ENCODE assay signal across 1 cellular context in the genomic region with DNA sequence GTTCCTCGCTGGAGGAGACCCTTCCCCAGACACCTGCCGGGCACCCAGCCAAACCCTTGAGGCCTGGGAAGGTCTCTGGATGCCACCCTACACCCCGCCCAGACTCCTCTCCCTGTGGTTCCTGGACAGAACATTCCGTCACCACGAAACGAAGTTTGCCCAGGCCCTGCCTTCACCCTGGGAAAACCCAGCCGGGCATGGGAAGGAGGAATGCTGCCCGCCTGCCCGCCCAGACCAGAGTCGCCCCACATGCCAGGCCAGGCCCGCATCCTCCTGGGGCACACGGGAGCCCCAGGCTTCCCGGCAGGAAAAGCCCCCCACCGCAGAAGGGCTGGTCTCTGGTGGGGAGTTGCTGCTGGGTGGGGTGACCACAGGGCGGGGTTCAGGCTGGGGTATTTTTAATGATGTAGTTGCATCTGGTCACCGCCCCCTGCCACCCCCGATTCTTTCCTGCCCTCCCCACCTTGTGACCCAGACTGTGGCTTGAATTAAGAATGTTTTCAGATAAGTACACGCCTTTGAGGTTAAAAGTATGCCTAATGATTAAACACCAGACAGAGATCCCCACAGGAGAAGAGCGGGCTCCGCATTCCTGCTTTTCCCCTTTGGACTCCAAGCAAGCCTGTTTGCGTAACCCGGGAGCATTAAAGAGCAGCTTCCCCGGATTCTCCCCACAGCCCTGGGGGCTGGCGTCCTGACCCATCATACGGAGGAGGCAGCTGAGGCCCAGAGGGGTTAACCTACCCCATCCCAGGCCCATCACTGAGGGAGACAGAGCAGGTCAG.
TF ChIP-seq lines count a peak whose summit lies in the region.

No MANE protein-coding gene starts in this region.

TF ChIP-seq in HepG2, 621 proteins besides CTCF, POLR2A, EP300 and RAD21 (continued from another document and continues in another):
- TF ChIP-seq, protein P1, sequence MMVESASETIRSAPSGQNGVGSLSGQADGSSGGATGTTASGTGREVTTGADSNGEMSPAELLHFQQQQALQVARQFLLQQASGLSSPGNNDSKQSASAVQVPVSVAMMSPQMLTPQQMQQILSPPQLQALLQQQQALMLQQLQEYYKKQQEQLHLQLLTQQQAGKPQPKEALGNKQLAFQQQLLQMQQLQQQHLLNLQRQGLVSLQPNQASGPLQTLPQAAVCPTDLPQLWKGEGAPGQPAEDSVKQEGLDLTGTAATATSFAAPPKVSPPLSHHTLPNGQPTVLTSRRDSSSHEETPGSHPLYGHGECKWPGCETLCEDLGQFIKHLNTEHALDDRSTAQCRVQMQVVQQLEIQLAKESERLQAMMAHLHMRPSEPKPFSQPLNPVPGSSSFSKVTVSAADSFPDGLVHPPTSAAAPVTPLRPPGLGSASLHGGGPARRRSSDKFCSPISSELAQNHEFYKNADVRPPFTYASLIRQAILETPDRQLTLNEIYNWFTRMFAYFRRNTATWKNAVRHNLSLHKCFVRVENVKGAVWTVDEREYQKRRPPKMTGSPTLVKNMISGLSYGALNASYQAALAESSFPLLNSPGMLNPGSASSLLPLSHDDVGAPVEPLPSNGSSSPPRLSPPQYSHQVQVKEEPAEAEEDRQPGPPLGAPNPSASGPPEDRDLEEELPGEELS (CRISPR knock-in tag; IDR thresholded peaks at IDR 0.05), result peak; percentile 37; the same call in 1 of the 2 replicates
- TF ChIP-seq ISX (CRISPR knock-in tag; conservative IDR thresholded peaks at IDR 0.05) (no peak), ZFP36 (IDR thresholded peaks at IDR 0.05; ENCODE audit: borderline replicate concordance, low read depth, low read length, partially characterized antibody) (no peak), RCOR2 (CRISPR knock-in tag; IDR thresholded peaks at IDR 0.05) (peak; percentile 26; the same call in 1 of the 2 replicates), ZNF292 (CRISPR knock-in tag; IDR thresholded peaks at IDR 0.05; ENCODE audit: borderline replicate concordance, low read depth) (peak; percentile 38; the same call in 1 of the 2 replicates), ZMYM2 (CRISPR knock-in tag; IDR thresholded peaks at IDR 0.05) (0 out of 2 replicates have a peak, but pooled peaks have one; percentile 31), ISL2 (CRISPR knock-in tag; IDR thresholded peaks at IDR 0.05) (peak; percentile 70), HES4 (CRISPR knock-in tag; IDR thresholded peaks at IDR 0.05; ENCODE audit: borderline replicate concordance) (no peak), POLR2G (IDR thresholded peaks at IDR 0.05; ENCODE audit: low read depth, low read length) (peak; percentile 60), GFI1 (CRISPR knock-in tag; IDR thresholded peaks at IDR 0.05; ENCODE audit: borderline replicate concordance) (peak; percentile 57; the same call in 1 of the 2 replicates), BCL6 (CRISPR knock-in tag; IDR thresholded peaks at IDR 0.05) (peak; percentile 74), SOX13 (IDR thresholded peaks at IDR 0.05) (no peak), SOX13 (CRISPR knock-in tag; conservative IDR thresholded peaks at IDR 0.05 in 1 of 2, IDR thresholded peaks at IDR 0.05 in 1 of 2) (peak in 1 of 2 experiments; percentile 42; a peak in 1 of 4 replicates), SIN3A (IDR thresholded peaks at IDR 0.05; ENCODE audit: borderline replicate concordance, low read depth, low read length) (no peak), ZNF264 (CRISPR knock-in tag; IDR thresholded peaks at IDR 0.05) (peak; percentile 72; the same call in 1 of the 2 replicates), ZNF251 (CRISPR knock-in tag; IDR thresholded peaks at IDR 0.05) (no peak), NCOA2 (CRISPR knock-in tag; IDR thresholded peaks at IDR 0.05) (peak; percentile 52; the same call in 1 of the 2 replicates)
- TF ChIP-seq, protein P2, sequence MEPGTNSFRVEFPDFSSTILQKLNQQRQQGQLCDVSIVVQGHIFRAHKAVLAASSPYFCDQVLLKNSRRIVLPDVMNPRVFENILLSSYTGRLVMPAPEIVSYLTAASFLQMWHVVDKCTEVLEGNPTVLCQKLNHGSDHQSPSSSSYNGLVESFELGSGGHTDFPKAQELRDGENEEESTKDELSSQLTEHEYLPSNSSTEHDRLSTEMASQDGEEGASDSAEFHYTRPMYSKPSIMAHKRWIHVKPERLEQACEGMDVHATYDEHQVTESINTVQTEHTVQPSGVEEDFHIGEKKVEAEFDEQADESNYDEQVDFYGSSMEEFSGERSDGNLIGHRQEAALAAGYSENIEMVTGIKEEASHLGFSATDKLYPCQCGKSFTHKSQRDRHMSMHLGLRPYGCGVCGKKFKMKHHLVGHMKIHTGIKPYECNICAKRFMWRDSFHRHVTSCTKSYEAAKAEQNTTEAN (CRISPR knock-in tag; conservative IDR thresholded peaks at IDR 0.05), result 0 out of 2 replicates have a peak, but pooled peaks have one; percentile 41
- TF ChIP-seq, protein P3, sequence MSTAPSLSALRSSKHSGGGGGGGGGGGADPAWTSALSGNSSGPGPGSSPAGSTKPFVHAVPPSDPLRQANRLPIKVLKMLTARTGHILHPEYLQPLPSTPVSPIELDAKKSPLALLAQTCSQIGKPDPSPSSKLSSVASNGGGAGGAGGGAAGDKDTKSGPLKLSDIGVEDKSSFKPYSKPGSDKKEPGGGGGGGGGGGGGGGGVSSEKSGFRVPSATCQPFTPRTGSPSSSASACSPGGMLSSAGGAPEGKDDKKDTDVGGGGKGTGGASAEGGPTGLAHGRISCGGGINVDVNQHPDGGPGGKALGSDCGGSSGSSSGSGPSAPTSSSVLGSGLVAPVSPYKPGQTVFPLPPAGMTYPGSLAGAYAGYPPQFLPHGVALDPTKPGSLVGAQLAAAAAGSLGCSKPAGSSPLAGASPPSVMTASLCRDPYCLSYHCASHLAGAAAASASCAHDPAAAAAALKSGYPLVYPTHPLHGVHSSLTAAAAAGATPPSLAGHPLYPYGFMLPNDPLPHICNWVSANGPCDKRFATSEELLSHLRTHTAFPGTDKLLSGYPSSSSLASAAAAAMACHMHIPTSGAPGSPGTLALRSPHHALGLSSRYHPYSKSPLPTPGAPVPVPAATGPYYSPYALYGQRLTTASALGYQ (CRISPR knock-in tag; IDR thresholded peaks at IDR 0.05), result peak; percentile 24; the same call in 1 of the 2 replicates
- TF ChIP-seq, protein P4, sequence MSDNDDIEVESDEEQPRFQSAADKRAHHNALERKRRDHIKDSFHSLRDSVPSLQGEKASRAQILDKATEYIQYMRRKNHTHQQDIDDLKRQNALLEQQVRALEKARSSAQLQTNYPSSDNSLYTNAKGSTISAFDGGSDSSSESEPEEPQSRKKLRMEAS (IDR thresholded peaks at IDR 0.05), result peak; percentile 33; the same call in 1 of the 2 replicates
- TF ChIP-seq, protein P5, sequence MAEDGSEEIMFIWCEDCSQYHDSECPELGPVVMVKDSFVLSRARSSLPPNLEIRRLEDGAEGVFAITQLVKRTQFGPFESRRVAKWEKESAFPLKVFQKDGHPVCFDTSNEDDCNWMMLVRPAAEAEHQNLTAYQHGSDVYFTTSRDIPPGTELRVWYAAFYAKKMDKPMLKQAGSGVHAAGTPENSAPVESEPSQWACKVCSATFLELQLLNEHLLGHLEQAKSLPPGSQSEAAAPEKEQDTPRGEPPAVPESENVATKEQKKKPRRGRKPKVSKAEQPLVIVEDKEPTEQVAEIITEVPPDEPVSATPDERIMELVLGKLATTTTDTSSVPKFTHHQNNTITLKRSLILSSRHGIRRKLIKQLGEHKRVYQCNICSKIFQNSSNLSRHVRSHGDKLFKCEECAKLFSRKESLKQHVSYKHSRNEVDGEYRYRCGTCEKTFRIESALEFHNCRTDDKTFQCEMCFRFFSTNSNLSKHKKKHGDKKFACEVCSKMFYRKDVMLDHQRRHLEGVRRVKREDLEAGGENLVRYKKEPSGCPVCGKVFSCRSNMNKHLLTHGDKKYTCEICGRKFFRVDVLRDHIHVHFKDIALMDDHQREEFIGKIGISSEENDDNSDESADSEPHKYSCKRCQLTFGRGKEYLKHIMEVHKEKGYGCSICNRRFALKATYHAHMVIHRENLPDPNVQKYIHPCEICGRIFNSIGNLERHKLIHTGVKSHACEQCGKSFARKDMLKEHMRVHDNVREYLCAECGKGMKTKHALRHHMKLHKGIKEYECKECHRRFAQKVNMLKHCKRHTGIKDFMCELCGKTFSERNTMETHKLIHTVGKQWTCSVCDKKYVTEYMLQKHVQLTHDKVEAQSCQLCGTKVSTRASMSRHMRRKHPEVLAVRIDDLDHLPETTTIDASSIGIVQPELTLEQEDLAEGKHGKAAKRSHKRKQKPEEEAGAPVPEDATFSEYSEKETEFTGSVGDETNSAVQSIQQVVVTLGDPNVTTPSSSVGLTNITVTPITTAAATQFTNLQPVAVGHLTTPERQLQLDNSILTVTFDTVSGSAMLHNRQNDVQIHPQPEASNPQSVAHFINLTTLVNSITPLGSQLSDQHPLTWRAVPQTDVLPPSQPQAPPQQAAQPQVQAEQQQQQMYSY (CRISPR knock-in tag; IDR thresholded peaks at IDR 0.05), result peak; percentile 50; the same call in 1 of the 2 replicates
- TF ChIP-seq, protein P6, sequence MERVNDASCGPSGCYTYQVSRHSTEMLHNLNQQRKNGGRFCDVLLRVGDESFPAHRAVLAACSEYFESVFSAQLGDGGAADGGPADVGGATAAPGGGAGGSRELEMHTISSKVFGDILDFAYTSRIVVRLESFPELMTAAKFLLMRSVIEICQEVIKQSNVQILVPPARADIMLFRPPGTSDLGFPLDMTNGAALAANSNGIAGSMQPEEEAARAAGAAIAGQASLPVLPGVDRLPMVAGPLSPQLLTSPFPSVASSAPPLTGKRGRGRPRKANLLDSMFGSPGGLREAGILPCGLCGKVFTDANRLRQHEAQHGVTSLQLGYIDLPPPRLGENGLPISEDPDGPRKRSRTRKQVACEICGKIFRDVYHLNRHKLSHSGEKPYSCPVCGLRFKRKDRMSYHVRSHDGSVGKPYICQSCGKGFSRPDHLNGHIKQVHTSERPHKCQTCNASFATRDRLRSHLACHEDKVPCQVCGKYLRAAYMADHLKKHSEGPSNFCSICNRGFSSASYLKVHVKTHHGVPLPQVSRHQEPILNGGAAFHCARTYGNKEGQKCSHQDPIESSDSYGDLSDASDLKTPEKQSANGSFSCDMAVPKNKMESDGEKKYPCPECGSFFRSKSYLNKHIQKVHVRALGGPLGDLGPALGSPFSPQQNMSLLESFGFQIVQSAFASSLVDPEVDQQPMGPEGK (CRISPR knock-in tag; IDR thresholded peaks at IDR 0.05), result peak; percentile 87
- TF ChIP-seq, protein P7, sequence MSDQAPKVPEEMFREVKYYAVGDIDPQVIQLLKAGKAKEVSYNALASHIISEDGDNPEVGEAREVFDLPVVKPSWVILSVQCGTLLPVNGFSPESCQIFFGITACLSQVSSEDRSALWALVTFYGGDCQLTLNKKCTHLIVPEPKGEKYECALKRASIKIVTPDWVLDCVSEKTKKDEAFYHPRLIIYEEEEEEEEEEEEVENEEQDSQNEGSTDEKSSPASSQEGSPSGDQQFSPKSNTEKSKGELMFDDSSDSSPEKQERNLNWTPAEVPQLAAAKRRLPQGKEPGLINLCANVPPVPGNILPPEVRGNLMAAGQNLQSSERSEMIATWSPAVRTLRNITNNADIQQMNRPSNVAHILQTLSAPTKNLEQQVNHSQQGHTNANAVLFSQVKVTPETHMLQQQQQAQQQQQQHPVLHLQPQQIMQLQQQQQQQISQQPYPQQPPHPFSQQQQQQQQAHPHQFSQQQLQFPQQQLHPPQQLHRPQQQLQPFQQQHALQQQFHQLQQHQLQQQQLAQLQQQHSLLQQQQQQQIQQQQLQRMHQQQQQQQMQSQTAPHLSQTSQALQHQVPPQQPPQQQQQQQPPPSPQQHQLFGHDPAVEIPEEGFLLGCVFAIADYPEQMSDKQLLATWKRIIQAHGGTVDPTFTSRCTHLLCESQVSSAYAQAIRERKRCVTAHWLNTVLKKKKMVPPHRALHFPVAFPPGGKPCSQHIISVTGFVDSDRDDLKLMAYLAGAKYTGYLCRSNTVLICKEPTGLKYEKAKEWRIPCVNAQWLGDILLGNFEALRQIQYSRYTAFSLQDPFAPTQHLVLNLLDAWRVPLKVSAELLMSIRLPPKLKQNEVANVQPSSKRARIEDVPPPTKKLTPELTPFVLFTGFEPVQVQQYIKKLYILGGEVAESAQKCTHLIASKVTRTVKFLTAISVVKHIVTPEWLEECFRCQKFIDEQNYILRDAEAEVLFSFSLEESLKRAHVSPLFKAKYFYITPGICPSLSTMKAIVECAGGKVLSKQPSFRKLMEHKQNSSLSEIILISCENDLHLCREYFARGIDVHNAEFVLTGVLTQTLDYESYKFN (CRISPR knock-in tag; conservative IDR thresholded peaks at IDR 0.05), result peak; percentile 80
- TF ChIP-seq, protein P8, sequence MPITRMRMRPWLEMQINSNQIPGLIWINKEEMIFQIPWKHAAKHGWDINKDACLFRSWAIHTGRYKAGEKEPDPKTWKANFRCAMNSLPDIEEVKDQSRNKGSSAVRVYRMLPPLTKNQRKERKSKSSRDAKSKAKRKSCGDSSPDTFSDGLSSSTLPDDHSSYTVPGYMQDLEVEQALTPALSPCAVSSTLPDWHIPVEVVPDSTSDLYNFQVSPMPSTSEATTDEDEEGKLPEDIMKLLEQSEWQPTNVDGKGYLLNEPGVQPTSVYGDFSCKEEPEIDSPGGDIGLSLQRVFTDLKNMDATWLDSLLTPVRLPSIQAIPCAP (CRISPR knock-in tag; IDR thresholded peaks at IDR 0.05; ENCODE audit: low read depth), result 0 out of 2 replicates have a peak, but pooled peaks have one; percentile 27
- TF ChIP-seq, protein P9, sequence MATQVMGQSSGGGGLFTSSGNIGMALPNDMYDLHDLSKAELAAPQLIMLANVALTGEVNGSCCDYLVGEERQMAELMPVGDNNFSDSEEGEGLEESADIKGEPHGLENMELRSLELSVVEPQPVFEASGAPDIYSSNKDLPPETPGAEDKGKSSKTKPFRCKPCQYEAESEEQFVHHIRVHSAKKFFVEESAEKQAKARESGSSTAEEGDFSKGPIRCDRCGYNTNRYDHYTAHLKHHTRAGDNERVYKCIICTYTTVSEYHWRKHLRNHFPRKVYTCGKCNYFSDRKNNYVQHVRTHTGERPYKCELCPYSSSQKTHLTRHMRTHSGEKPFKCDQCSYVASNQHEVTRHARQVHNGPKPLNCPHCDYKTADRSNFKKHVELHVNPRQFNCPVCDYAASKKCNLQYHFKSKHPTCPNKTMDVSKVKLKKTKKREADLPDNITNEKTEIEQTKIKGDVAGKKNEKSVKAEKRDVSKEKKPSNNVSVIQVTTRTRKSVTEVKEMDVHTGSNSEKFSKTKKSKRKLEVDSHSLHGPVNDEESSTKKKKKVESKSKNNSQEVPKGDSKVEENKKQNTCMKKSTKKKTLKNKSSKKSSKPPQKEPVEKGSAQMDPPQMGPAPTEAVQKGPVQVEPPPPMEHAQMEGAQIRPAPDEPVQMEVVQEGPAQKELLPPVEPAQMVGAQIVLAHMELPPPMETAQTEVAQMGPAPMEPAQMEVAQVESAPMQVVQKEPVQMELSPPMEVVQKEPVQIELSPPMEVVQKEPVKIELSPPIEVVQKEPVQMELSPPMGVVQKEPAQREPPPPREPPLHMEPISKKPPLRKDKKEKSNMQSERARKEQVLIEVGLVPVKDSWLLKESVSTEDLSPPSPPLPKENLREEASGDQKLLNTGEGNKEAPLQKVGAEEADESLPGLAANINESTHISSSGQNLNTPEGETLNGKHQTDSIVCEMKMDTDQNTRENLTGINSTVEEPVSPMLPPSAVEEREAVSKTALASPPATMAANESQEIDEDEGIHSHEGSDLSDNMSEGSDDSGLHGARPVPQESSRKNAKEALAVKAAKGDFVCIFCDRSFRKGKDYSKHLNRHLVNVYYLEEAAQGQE (IDR thresholded peaks at IDR 0.05; ENCODE audit: borderline replicate concordance in 1 of 2, low read depth in 1 of 2, low read length in 2 of 2), result peak in 1 of 2 experiments; percentile 36; a peak in 1 of 4 replicates
- TF ChIP-seq, protein P10, sequence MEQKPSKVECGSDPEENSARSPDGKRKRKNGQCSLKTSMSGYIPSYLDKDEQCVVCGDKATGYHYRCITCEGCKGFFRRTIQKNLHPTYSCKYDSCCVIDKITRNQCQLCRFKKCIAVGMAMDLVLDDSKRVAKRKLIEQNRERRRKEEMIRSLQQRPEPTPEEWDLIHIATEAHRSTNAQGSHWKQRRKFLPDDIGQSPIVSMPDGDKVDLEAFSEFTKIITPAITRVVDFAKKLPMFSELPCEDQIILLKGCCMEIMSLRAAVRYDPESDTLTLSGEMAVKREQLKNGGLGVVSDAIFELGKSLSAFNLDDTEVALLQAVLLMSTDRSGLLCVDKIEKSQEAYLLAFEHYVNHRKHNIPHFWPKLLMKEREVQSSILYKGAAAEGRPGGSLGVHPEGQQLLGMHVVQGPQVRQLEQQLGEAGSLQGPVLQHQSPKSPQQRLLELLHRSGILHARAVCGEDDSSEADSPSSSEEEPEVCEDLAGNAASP (CRISPR knock-in tag; IDR thresholded peaks at IDR 0.05; ENCODE audit: borderline replicate concordance), result peak; percentile 68; the same call in 1 of the 2 replicates
